10 cellular contexts compared by ENCODE assay signal in the genomic region with DNA sequence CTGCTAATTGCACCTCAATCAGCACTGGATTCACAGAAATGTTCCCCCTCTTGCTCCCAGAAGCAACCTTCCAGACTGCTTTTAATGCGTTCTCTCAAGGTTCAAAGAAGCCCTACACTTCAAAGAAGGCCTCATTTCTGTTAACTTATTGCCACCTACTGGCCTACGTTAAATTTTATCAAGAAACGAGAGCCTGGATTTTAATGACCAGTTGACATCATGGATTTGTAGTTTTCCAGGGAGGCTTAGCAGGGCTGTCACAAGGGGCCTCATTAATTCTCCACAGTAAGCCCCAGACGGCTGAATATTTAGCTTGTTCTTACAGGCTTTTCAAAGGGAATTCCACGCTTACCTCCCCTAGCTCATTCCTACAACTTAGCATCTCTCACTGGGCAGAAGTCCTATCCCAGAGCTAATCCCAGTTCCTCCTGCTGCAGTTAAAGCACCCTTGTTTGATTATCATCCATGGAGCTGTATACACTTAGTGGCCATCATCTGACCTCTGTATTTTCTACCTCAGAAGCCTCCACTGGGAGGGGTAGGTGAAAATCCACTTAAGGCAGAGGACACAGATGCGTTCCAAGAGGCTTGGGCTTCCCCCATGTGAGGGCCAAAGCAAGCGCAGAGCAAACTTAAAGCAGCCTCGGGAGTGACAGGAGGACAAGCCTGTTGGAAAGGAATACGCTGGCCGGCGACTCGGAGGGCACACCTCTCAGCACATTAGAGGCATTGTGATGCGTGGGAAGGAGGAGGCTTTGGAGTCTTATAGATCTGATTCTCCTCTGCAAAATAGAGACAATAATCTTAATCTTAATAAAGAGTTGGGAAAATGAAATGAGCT. TPM values are rescaled to one million over a fixed set of nuclear protein-coding genes. Genes with fewer than 3 reads are reported as not detected.
A peak's percentile ranks its signal among the peaks of the same experiment; 100 is the strongest.
DNase-seq lines count a peak whose midpoint lies in the region; ATAC-seq and TF ChIP-seq lines count a peak whose summit lies in the region.
"Had no signal": no experiment of that assay in that cellular context is flagged by ENCODE, and none has a peak within 500 bp of the region (broad histone marks: within the 10 kb centered on the region; RNA-seq: fewer than 3 reads in every experiment).

No MANE protein-coding gene starts in this region.

- H3K9me3 Mint-ChIP-seq in activated T-cell treated with anti-CD3 and anti-CD28 coated beads, Interleukin-2, amount 50 U/mL, for 72 hours: no peaks in the 10 kb centered on the region
- peaks cover 3% of the 10 kb centered on the region for H3K9me3 Mint-ChIP-seq in natural killer cell treated with Interleukin-12 subunit alpha and Interleukin-12 subunit beta and Interleukin-15 and Interleukin-18, amount 100 ng/mL, for 72 hours
- H3K9me3 Mint-ChIP-seq: stimulated activated naive CD8-positive, alpha-beta T cell treated with anti-CD3 and anti-CD28 coated beads, Interleukin-15, Interleukin-2, amounts not matched to agents 100 ng/mL and 50 ng/mL, for 24 hours had no signal

- no peaks in the 10 kb centered on the region for H3K9me3 ChIP-seq in DND-41 (ENCODE audit: insufficient read depth, low read length, severe bottlenecking)
- H3K9me3 ChIP-seq: ovary had no signal

- H2AFZ ChIP-seq in DND-41 (ENCODE audit: low read depth, low read length): no peak overlapping the region

- H3K79me2 ChIP-seq in DND-41 (ENCODE audit: insufficient read depth, low read length): no peaks in the 10 kb centered on the region

- TF ChIP-seq CTCF in DND-41 (IDR thresholded peaks at IDR 0.05; ENCODE audit: borderline replicate concordance, extremely low read depth, low read length, poor library complexity, severe bottlenecking) (peak; percentile 53), astrocyte of the spinal cord (IDR thresholded peaks at IDR 0.05; ENCODE audit: low read depth, low read length) (no peak)

- H3K27ac Mint-ChIP-seq in activated T-cell treated with anti-CD3 and anti-CD28 coated beads, Interleukin-2, amount 50 U/mL, for 72 hours: no peak overlapping the region
- no peak overlapping the region for H3K27ac Mint-ChIP-seq in natural killer cell treated with Interleukin-12 subunit alpha and Interleukin-12 subunit beta and Interleukin-15 and Interleukin-18, amount 100 ng/mL, for 72 hours
- H3K27ac Mint-ChIP-seq: stimulated activated naive CD8-positive, alpha-beta T cell treated with anti-CD3 and anti-CD28 coated beads, Interleukin-15, Interleukin-2, amounts not matched to agents 100 ng/mL and 50 ng/mL, for 24 hours had no signal

- H3K27me3 Mint-ChIP-seq in activated T-cell treated with anti-CD3 and anti-CD28 coated beads, Interleukin-2, amount 50 U/mL, for 72 hours (ENCODE audit: low read depth): no peaks in the 10 kb centered on the region
- H3K27me3 Mint-ChIP-seq in natural killer cell treated with Interleukin-12 subunit alpha and Interleukin-12 subunit beta and Interleukin-15 and Interleukin-18, amount 100 ng/mL, for 72 hours: peaks cover 12 to 19% of the 10 kb centered on the region in 2 donors

- no peaks in the 10 kb centered on the region for H3K27me3 ChIP-seq in DND-41 (ENCODE audit: insufficient read depth, low read length, poor library complexity)
- H3K27me3 ChIP-seq: ovary had no signal

- H3K4me1 Mint-ChIP-seq in activated T-cell treated with anti-CD3 and anti-CD28 coated beads, Interleukin-2, amount 50 U/mL, for 72 hours (ENCODE audit: low read depth): no peaks in the 10 kb centered on the region
- H3K4me1 Mint-ChIP-seq in natural killer cell treated with Interleukin-12 subunit alpha and Interleukin-12 subunit beta and Interleukin-15 and Interleukin-18, amount 100 ng/mL, for 72 hours (ENCODE audit: low read depth in 2 of 2): no peaks in the 10 kb centered on the region

- H3K9ac ChIP-seq in DND-41 (ENCODE audit: low read depth, low read length): no peak overlapping the region

- no peak overlapping the region for H3K27ac ChIP-seq in DND-41 (ENCODE audit: low read length)
- H3K27ac ChIP-seq: ovary had no signal

- H3K4me3 ChIP-seq in DND-41 (ENCODE audit: low read depth in 1 of 2, low read length in 2 of 2): no peak overlapping the region
- no peak overlapping the region for H3K4me3 ChIP-seq in astrocyte of the spinal cord (ENCODE audit: low read depth, low read length)
- H3K4me3 ChIP-seq: ovary had no signal

- H3K4me3 Mint-ChIP-seq in activated T-cell treated with anti-CD3 and anti-CD28 coated beads, Interleukin-2, amount 50 U/mL, for 72 hours: no peak overlapping the region
- no peak overlapping the region for H3K4me3 Mint-ChIP-seq in natural killer cell treated with Interleukin-12 subunit alpha and Interleukin-12 subunit beta and Interleukin-15 and Interleukin-18, amount 100 ng/mL, for 72 hours
- H3K4me3 Mint-ChIP-seq: stimulated activated naive CD8-positive, alpha-beta T cell treated with anti-CD3 and anti-CD28 coated beads, Interleukin-15, Interleukin-2, amounts not matched to agents 100 ng/mL and 50 ng/mL, for 24 hours had no signal

- no peaks in the 10 kb centered on the region for H3K4me1 ChIP-seq in DND-41 (ENCODE audit: insufficient read depth, low read length)

- no peak for ATAC-seq in DND-41 (ENCODE audit: insufficient read depth, low read depth)
- no peak for ATAC-seq in activated T-cell treated with anti-CD3 and anti-CD28 coated beads, Interleukin-2, amount 50 U/mL, for 72 hours (replicated peaks in 1 of 2)
- no peak for ATAC-seq in natural killer cell treated with Interleukin-12 subunit alpha and Interleukin-12 subunit beta and Interleukin-15 and Interleukin-18, amount 100 ng/mL, for 72 hours

- in situ Hi-C loops in astrocyte of the spinal cord (cut with HindIII; ENCODE audit: low sequenced_read_pairs): no loop called here

- DNase-seq in DND-41: no peak
- DNase-seq in NCI-H2029 (lab: John Stamatoyannopoulos, UW): peak; percentile 51
- peak; percentile 5 for DNase-seq in astrocyte of the spinal cord (ENCODE audit: low read depth, low spot score)
- peak; percentile 0 for DNase-seq in midbrain (lab: John Stamatoyannopoulos, UW)
- no peak for DNase-seq in activated T-cell treated with anti-CD3 and anti-CD28 coated beads, Interleukin-2, amount 50 U/mL, for 72 hours
- DNase-seq in activated gamma-delta T cell treated with Interleukin-2 at 50 U/mL for 16 hours: no peak
- DNase-seq in natural killer cell treated with Interleukin-12 subunit alpha and Interleukin-12 subunit beta and Interleukin-15 and Interleukin-18, amount 100 ng/mL, for 72 hours (ENCODE audit: low spot score): no peak
- no peak for DNase-seq in T-helper 9 cell
- DNase-seq: ovary had no signal

- no peaks in the 10 kb centered on the region for H4K20me1 ChIP-seq in DND-41 (ENCODE audit: insufficient read depth, low read length)

- H3K36me3 Mint-ChIP-seq in activated T-cell treated with anti-CD3 and anti-CD28 coated beads, Interleukin-2, amount 50 U/mL, for 72 hours (ENCODE audit: insufficient read depth in 2 of 2): no peaks in the 10 kb centered on the region
- no peaks in the 10 kb centered on the region for H3K36me3 Mint-ChIP-seq in natural killer cell treated with Interleukin-12 subunit alpha and Interleukin-12 subunit beta and Interleukin-15 and Interleukin-18, amount 100 ng/mL, for 72 hours

- H3K4me2 ChIP-seq in DND-41 (ENCODE audit: insufficient read depth, low read length): no peak overlapping the region

- no peaks in the 10 kb centered on the region for H3K36me3 ChIP-seq in DND-41 (ENCODE audit: insufficient read depth, low read length)
- H3K36me3 ChIP-seq: ovary had no signal

RNA-seq across cellular contexts. Expression of a gene that starts 32.2 kb away (rescaled TPM):
- not detected for total RNA-seq in activated T-cell treated with anti-CD3 and anti-CD28 coated beads, Interleukin-2, amount 50 U/mL, for 72 hours
- total RNA-seq in natural killer cell treated with Interleukin-12 subunit alpha and Interleukin-12 subunit beta and Interleukin-15 and Interleukin-18, amount 100 ng/mL, for 72 hours: not detected

RNA-seq across cellular contexts. Expression of a gene that starts 50.0 kb away (rescaled TPM):
- total RNA-seq in activated T-cell treated with anti-CD3 and anti-CD28 coated beads, Interleukin-2, amount 50 U/mL, for 72 hours: not detected
- total RNA-seq in natural killer cell treated with Interleukin-12 subunit alpha and Interleukin-12 subunit beta and Interleukin-15 and Interleukin-18, amount 100 ng/mL, for 72 hours: not detected

Comparison
In these comparisons a context has a peak if more than half of its experiments do, and no peak if none do; other contexts are left out.
1. DNase-seq: peak in NCI-H2029 (single experiment), astrocyte of the spinal cord (single experiment) and midbrain (single experiment); none in DND-41 (single experiment), activated T-cell treated with anti-CD3 and anti-CD28 coated beads, Interleukin-2, amount 50 U/mL, for 72 hours (0 of 2), activated gamma-delta T cell treated with Interleukin-2 at 50 U/mL for 16 hours (single experiment), natural killer cell treated with Interleukin-12 subunit alpha and Interleukin-12 subunit beta and Interleukin-15 and Interleukin-18, amount 100 ng/mL, for 72 hours (single experiment) and T-helper 9 cell (single experiment).